9 cellular contexts compared by ENCODE assay signal in the genomic region with DNA sequence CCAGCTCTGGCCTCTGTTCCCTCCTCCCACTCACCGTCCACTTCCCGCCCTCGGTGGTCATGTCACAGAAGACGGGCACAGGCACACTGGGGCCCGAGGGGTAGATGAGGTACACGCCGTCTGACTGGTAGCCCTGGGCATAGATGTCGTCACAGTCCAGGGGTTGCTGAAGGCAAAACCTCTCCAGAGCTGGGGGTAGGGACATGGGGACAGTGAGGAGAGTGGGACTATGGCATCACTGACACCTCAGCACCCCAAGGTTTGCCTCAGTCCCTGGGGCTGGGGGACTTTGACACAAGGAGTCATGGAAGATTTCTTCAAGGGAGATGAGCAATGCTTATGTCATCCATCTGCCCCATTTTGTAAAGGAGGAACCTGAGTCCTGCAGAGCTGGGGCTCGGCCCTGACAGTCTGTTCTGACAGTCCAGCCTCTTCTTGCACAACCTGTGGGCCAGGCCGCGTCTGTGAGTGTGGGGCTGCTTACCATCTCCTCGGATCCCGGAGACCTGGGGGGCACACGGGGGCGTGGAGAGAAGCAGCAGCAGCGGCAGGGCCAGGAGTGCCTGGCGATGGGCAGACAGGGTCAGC. TPM values are rescaled to one million over a fixed set of nuclear protein-coding genes. Genes with fewer than 3 reads are reported as not detected.
DNase-seq lines count a peak whose midpoint lies in the region; ATAC-seq and TF ChIP-seq lines count a peak whose summit lies in the region.
"Had no signal": no experiment of that assay in that cellular context is flagged by ENCODE, and none has a peak within 500 bp of the region (broad histone marks: within the 10 kb centered on the region; RNA-seq: fewer than 3 reads in every experiment).

No MANE protein-coding gene starts in this region.

- no peak for ATAC-seq in HG02763 (IDR thresholded peaks at IDR 0.05; ENCODE audit: unreplicated experiment)
- no peak for ATAC-seq in HG03135 (IDR thresholded peaks at IDR 0.05; ENCODE audit: unreplicated experiment)

- DNase-seq in GM04504 (ENCODE audit: low read depth): peak; percentile 76
- peak; percentile 91 for DNase-seq in SIG-M5 (lab: John Stamatoyannopoulos, UW)
- DNase-seq in foreskin fibroblast: peak; percentile 93 to 96
- peak; percentile 47 for DNase-seq in retina
- no peak for DNase-seq in mucosa of gallbladder (ENCODE audit: low spot score)
- DNase-seq in NCI-H146 treated with DMSO at 0.1 percent for 48 hours (lab: John Stamatoyannopoulos, UW; ENCODE audit: unreplicated experiment): no peak

- peak overlapping the region; percentile 52 to 81 for H3K4me3 ChIP-seq in foreskin fibroblast (ENCODE audit: low read depth in 1 of 2, low read length in 2 of 2)

- TF ChIP-seq CTCF in foreskin fibroblast (IDR thresholded peaks at IDR 0.05; ENCODE audit: low read depth, low read length): no peak

RNA-seq across cellular contexts. Expression of a gene that starts 0.6 kb away (rescaled TPM):
- total RNA-seq in mucosa of gallbladder: 303 TPM
- total RNA-seq: epithelial cell of proximal tubule had no signal

RNA-seq across cellular contexts. Expression of a gene that starts 8.1 kb away (rescaled TPM):
- total RNA-seq in mucosa of gallbladder: 23.0 TPM

RNA-seq across cellular contexts. Expression of a gene that starts 23.8 kb away (rescaled TPM):
- 25.3 TPM for total RNA-seq in mucosa of gallbladder

RNA-seq across cellular contexts. Expression of a gene that starts 24.7 kb away (rescaled TPM):
- total RNA-seq in mucosa of gallbladder: 7.3 TPM

Comparison
In these comparisons a context has a peak if more than half of its experiments do, and no peak if none do; other contexts are left out.
1. DNase-seq: peak in GM04504 (single experiment), SIG-M5 (single experiment), foreskin fibroblast (2 of 2) and retina (single experiment); none in mucosa of gallbladder (single experiment) and NCI-H146 treated with DMSO at 0.1 percent for 48 hours (single experiment).